In genomic region chr4:2062808-2063524, GRCh38 we compare ENCODE assay signal across 2 cellular contexts.
TF ChIP-seq lines count a peak whose summit lies in the region.

No MANE protein-coding gene starts in this region.

TF ChIP-seq in SK-N-SH, 30 proteins besides CTCF, POLR2A, EP300 and RAD21 (continued from another document):
- TF ChIP-seq FOXM1 (IDR thresholded peaks at IDR 0.05; ENCODE audit: low read depth): no peak
- TF ChIP-seq GABPA (IDR thresholded peaks at IDR 0.05; ENCODE audit: low read depth): no peak
- no peak for TF ChIP-seq NRF1 (IDR thresholded peaks at IDR 0.05; ENCODE audit: low read depth, low read length)
- no peak for TF ChIP-seq RCOR1 (IDR thresholded peaks at IDR 0.05; ENCODE audit: low read length)
- no peak for TF ChIP-seq TCF12 (IDR thresholded peaks at IDR 0.05)
- TF ChIP-seq FOXJ3 (CRISPR knock-in tag; IDR thresholded peaks at IDR 0.05): no peak
- no peak for TF ChIP-seq USF1 (IDR thresholded peaks at IDR 0.05; ENCODE audit: borderline replicate concordance, low read depth)
- no peak for TF ChIP-seq RXRA (IDR thresholded peaks at IDR 0.05; ENCODE audit: borderline replicate concordance, low read depth)
- no peak for TF ChIP-seq REST (IDR thresholded peaks at IDR 0.05; ENCODE audit: low read depth, low read length)
- TF ChIP-seq CHD2 (IDR thresholded peaks at IDR 0.05; ENCODE audit: low read length, partially characterized antibody): no peak
TF ChIP-seq in SK-N-SH: peak in this region for 0.

TF ChIP-seq in HEK293, 187 proteins besides CTCF, POLR2A, EP300 and RAD21 (continued from another document):
- peak; percentile 55; the same call in 1 of the 2 replicates for TF ChIP-seq EGR2 (tag by site-specific recombination; IDR thresholded peaks at IDR 0.05; ENCODE audit: low read depth)
- no peak for TF ChIP-seq ZBTB48 (tag by site-specific recombination; IDR thresholded peaks at IDR 0.05)
- TF ChIP-seq SP2 (tag by site-specific recombination; IDR thresholded peaks at IDR 0.05): no peak
- no peak for TF ChIP-seq ZNF266 (tag by site-specific recombination; IDR thresholded peaks at IDR 0.05; ENCODE audit: low read depth)
- TF ChIP-seq ZNF335 (tag by site-specific recombination; conservative IDR thresholded peaks at IDR 0.05): no peak
- TF ChIP-seq ZBTB7A (tag by site-specific recombination; IDR thresholded peaks at IDR 0.05; ENCODE audit: low read depth): no peak
- peak; percentile 84 for TF ChIP-seq BCL11A (tag by site-specific recombination; IDR thresholded peaks at IDR 0.05; ENCODE audit: low read depth)
- no peak for TF ChIP-seq ZNF701 (tag by site-specific recombination; IDR thresholded peaks at IDR 0.05)
- TF ChIP-seq PRDM10 (tag by site-specific recombination; IDR thresholded peaks at IDR 0.05): no peak
- TF ChIP-seq ZNF169 (tag by site-specific recombination; IDR thresholded peaks at IDR 0.05): no peak
- TF ChIP-seq ZIC2 (tag by site-specific recombination; IDR thresholded peaks at IDR 0.05): no peak
- no peak for TF ChIP-seq ZNF18 (tag by site-specific recombination; IDR thresholded peaks at IDR 0.05)
- TF ChIP-seq ZNF776 (tag by site-specific recombination; IDR thresholded peaks at IDR 0.05; ENCODE audit: borderline replicate concordance): no peak
- no peak for TF ChIP-seq ZNF560 (tag by site-specific recombination; IDR thresholded peaks at IDR 0.05; ENCODE audit: borderline replicate concordance)
- no peak for TF ChIP-seq PBX3 (CRISPR knock-in tag; IDR thresholded peaks at IDR 0.05)
- no peak for TF ChIP-seq ZFP69B (tag by site-specific recombination; IDR thresholded peaks at IDR 0.05)
- no peak for TF ChIP-seq ZNF221 (tag by site-specific recombination; IDR thresholded peaks at IDR 0.05; ENCODE audit: borderline replicate concordance)
- no peak for TF ChIP-seq BCL6B (tag by site-specific recombination; IDR thresholded peaks at IDR 0.05)
- TF ChIP-seq ZNF544 (tag by site-specific recombination; IDR thresholded peaks at IDR 0.05): no peak
- TF ChIP-seq ZNF621 (tag by site-specific recombination; IDR thresholded peaks at IDR 0.05): no peak
- TF ChIP-seq BCL11B (tag by site-specific recombination; IDR thresholded peaks at IDR 0.05; ENCODE audit: low read depth): peak; percentile 93
